In the genomic region with DNA sequence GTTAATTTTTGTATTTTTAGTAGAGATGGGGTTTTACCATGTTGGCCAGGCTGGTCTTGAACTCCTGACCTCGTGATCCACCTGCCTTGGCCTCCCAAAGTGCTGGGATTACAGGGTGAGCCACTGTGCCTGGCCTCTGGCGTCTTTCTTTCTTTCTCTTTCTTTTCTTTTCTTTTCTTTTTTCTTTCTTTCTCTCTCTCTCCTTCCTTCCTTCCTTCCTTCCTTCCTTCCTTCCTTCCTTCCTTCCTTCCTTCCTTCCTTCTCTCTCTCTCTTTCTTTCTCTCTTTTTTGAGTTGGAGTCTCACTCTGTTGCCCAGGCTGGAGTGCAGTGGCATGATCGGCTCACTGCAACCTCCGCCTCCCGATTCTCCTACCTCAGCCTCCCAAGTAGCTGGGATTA, we compare ENCODE assay signal across 1 cellular context. TPM values are rescaled to one million over a fixed set of nuclear protein-coding genes. Genes with fewer than 3 reads are reported as not detected.
"Had no signal": no experiment of that assay in that cellular context is flagged by ENCODE, and none has a peak within 500 bp of the region (broad histone marks: within the 10 kb centered on the region; RNA-seq: fewer than 3 reads in every experiment).

No MANE protein-coding gene starts in this region.

RNA-seq across cellular contexts. Expression of a gene that starts 20.5 kb away (rescaled TPM):
- total RNA-seq: GM12878 had no signal

RNA-seq across cellular contexts. Expression of a gene that starts 30.1 kb away (rescaled TPM):
- polyA plus RNA-seq: GM12878 had no signal

RNA-seq across cellular contexts. Expression of a gene that starts 50.9 kb away (rescaled TPM):
- total RNA-seq: GM12878 had no signal
